Comparison of ENCODE assay signal across 1 cellular context in the genomic region with DNA sequence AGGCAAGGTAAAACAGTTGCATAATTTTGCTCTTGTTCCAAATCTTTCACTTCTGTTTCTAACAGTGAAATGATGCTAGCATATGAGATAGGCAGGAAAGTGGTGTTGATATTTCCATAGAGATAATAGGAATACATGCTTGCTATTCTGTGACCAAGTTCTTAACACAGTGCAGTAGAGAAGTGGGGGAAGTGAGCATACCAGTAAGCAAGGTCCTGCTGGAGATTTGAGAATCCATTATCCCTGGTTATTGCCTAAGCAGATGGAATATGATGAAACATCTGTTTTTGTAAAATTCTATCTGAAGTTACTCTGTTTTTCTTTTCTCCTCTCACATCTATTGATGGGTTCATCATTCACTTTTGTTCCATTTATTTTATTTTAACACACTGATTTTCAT.
TF ChIP-seq lines count a peak whose summit lies in the region.

No MANE protein-coding gene starts in this region.

TF ChIP-seq in K562, 482 proteins besides CTCF, POLR2A, EP300 and RAD21:
- TF ChIP-seq, protein P1, sequence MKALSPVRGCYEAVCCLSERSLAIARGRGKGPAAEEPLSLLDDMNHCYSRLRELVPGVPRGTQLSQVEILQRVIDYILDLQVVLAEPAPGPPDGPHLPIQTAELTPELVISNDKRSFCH (CRISPR knock-in tag; IDR thresholded peaks at IDR 0.05), result no peak
- TF ChIP-seq, protein P1 (tag; IDR thresholded peaks at IDR 0.05), result no peak
- TF ChIP-seq CEBPB (tag; IDR thresholded peaks at IDR 0.05) (peak; percentile 36; the same call in 1 of the 2 replicates), IRF9 (tag; IDR thresholded peaks at IDR 0.05) (no peak), CEBPG (CRISPR knock-in tag; IDR thresholded peaks at IDR 0.05) (no peak), CEBPG (tag; conservative IDR thresholded peaks at IDR 0.05 in 1 of 2, IDR thresholded peaks at IDR 0.05 in 1 of 2) (peak; percentile 53 to 63), KLF1 (tag; IDR thresholded peaks at IDR 0.05) (no peak)
- TF ChIP-seq, protein P2, sequence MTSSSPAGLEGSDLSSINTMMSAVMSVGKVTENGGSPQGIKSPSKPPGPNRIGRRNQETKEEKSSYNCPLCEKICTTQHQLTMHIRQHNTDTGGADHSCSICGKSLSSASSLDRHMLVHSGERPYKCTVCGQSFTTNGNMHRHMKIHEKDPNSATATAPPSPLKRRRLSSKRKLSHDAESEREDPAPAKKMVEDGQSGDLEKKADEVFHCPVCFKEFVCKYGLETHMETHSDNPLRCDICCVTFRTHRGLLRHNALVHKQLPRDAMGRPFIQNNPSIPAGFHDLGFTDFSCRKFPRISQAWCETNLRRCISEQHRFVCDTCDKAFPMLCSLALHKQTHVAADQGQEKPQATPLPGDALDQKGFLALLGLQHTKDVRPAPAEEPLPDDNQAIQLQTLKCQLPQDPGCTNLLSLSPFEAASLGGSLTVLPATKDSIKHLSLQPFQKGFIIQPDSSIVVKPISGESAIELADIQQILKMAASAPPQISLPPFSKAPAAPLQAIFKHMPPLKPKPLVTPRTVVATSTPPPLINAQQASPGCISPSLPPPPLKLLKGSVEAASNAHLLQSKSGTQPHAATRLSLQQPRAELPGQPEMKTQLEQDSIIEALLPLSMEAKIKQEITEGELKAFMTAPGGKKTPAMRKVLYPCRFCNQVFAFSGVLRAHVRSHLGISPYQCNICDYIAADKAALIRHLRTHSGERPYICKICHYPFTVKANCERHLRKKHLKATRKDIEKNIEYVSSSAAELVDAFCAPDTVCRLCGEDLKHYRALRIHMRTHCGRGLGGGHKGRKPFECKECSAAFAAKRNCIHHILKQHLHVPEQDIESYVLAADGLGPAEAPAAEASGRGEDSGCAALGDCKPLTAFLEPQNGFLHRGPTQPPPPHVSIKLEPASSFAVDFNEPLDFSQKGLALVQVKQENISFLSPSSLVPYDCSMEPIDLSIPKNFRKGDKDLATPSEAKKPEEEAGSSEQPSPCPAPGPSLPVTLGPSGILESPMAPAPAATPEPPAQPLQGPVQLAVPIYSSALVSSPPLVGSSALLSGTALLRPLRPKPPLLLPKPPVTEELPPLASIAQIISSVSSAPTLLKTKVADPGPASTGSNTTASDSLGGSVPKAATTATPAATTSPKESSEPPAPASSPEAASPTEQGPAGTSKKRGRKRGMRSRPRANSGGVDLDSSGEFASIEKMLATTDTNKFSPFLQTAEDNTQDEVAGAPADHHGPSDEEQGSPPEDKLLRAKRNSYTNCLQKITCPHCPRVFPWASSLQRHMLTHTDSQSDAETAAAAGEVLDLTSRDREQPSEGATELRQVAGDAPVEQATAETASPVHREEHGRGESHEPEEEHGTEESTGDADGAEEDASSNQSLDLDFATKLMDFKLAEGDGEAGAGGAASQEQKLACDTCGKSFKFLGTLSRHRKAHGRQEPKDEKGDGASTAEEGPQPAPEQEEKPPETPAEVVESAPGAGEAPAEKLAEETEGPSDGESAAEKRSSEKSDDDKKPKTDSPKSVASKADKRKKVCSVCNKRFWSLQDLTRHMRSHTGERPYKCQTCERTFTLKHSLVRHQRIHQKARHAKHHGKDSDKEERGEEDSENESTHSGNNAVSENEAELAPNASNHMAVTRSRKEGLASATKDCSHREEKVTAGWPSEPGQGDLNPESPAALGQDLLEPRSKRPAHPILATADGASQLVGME (CRISPR knock-in tag; IDR thresholded peaks at IDR 0.05), result no peak
